ENCODE assay signal across 11 cellular contexts in the genomic region with DNA sequence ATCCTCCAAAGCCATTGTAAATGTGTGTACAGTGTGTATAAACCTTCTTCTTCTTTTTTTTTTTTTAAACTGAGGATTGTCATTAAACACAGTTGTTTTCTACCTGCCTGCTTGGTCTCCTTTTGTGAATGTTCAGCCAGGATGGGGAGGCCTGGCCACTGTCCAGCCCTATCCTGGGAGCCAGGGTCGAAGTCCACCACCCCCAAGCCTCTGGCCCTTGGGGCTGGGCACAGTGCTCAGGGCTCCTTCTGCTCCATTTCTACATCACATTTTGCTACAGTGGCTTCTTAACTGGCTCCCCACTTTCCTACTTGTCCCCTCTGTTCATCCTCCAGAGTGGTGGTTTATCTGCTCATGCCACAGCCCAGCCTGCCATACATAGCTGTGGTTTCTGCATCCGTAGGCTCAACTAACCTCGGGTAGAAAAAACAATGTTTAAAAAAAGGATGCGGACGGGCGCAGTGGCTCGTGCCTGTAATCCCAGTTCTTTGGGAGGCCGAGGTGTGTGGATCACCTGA. TPM values are rescaled to one million over a fixed set of nuclear protein-coding genes. Genes with fewer than 3 reads are reported as not detected.
DNase-seq lines count a peak whose midpoint lies in the region; ATAC-seq and TF ChIP-seq lines count a peak whose summit lies in the region.
"Had no signal": no experiment of that assay in that cellular context is flagged by ENCODE, and none has a peak within 500 bp of the region (broad histone marks: within the 10 kb centered on the region; RNA-seq: fewer than 3 reads in every experiment).

No MANE protein-coding gene starts in this region.

- no peak overlapping the region for H3K4me3 ChIP-seq in AG09309 (ENCODE audit: control insufficient read depth, low read depth, low read length)

- ATAC-seq in GM18870 (IDR thresholded peaks at IDR 0.05; ENCODE audit: unreplicated experiment) (no peak), GM21723 (IDR thresholded peaks at IDR 0.05; ENCODE audit: unreplicated experiment) (no peak)
- ATAC-seq: HCT116 had no signal

- H3K27me3 Mint-ChIP-seq in HFFc6 (ENCODE audit: insufficient read depth) = no peaks in the 10 kb centered on the region; the same call in 1 of the 2 replicates
- H3K27me3 Mint-ChIP-seq in activated naive CD8-positive, alpha-beta T cell treated with anti-CD3 and anti-CD28 coated beads for 36 hours = no peaks in the 10 kb centered on the region
- H3K27me3 Mint-ChIP-seq: activated B cell treated with CpG ODN at 0.5 μM for 24 hours had no signal

- peak overlapping the region; percentile 84 for H3K27ac Mint-ChIP-seq in HFFc6
- H3K27ac Mint-ChIP-seq in activated naive CD8-positive, alpha-beta T cell treated with anti-CD3 and anti-CD28 coated beads for 36 hours = peak overlapping the region; percentile 0
- H3K27ac Mint-ChIP-seq: activated B cell treated with CpG ODN at 0.5 μM for 24 hours had no signal

- H3K4me1 Mint-ChIP-seq in HFFc6 (ENCODE audit: low read depth) = peaks cover 48% of the 10 kb centered on the region
- peaks cover 16% of the 10 kb centered on the region for H3K4me1 Mint-ChIP-seq in activated naive CD8-positive, alpha-beta T cell treated with anti-CD3 and anti-CD28 coated beads for 36 hours

- no peaks in the 10 kb centered on the region for H3K9me3 Mint-ChIP-seq in HFFc6
- H3K9me3 Mint-ChIP-seq in activated naive CD8-positive, alpha-beta T cell treated with anti-CD3 and anti-CD28 coated beads for 36 hours = no peaks in the 10 kb centered on the region
- H3K9me3 Mint-ChIP-seq: activated B cell treated with CpG ODN at 0.5 μM for 24 hours had no signal

- TF ChIP-seq CTCF in AG09309 (IDR thresholded peaks at IDR 0.05; ENCODE audit: control insufficient read depth, insufficient read depth, low read depth, low read length, missing control alignments) (no peak), HFFc6 (IDR thresholded peaks at IDR 0.05) (no peak)

- H3K4me3 Mint-ChIP-seq in HFFc6 = peak overlapping the region; percentile 57
- H3K4me3 Mint-ChIP-seq in activated naive CD8-positive, alpha-beta T cell treated with anti-CD3 and anti-CD28 coated beads for 36 hours = no peak overlapping the region
- H3K4me3 Mint-ChIP-seq: activated B cell treated with CpG ODN at 0.5 μM for 24 hours had no signal

- DNase-seq in AG09309 (ENCODE audit: low read depth) = peak; percentile 51
- DNase-seq in HFFc6 = peak; percentile 40
- DNase-seq in activated naive CD8-positive, alpha-beta T cell treated with anti-CD3 and anti-CD28 coated beads for 36 hours = no peak
- DNase-seq in myocyte (ENCODE audit: low read depth) = peak; percentile 93
- no peak for DNase-seq in anterior cingulate cortex (lab: John Stamatoyannopoulos, UW)
- DNase-seq in DMS 273 treated with DMSO at 0.1 percent for 48 hours (lab: John Stamatoyannopoulos, UW) = no peak
- DNase-seq: activated B cell treated with CpG ODN at 0.5 μM for 24 hours, NCI-H345 had no signal

- H3K36me3 Mint-ChIP-seq in HFFc6 (ENCODE audit: low read depth) = no peaks in the 10 kb centered on the region
- H3K36me3 Mint-ChIP-seq in activated naive CD8-positive, alpha-beta T cell treated with anti-CD3 and anti-CD28 coated beads for 36 hours = peaks cover 6% of the 10 kb centered on the region

RNA-seq across cellular contexts. Expression of gene SMARCB1, which starts 2.5 kb away (rescaled TPM):
- total RNA-seq in HFFc6 (2021; fragmentation: NEBNext Ultra II Directional; extraction: Animal tissue kit (Norgen Biotek cat#: 25700)) = 100 to 1,000 TPM in 1 of 6 experiments, 10 to 100 TPM in 5; 91.5 to 101 (median 97.3) TPM
- total RNA-seq in activated naive CD8-positive, alpha-beta T cell treated with anti-CD3 and anti-CD28 coated beads for 36 hours = 10 to 100 TPM; 94.3 to 94.5 TPM
- 58.8 and 62.9 TPM in 2 replicates for total RNA-seq in myocyte
- 122 TPM for polyA plus RNA-seq in myocyte (2012)

RNA-seq across cellular contexts. Expression of gene MMP11, which starts 11.6 kb away (rescaled TPM):
- total RNA-seq in HFFc6 (2021; fragmentation: NEBNext Ultra II Directional; extraction: Animal tissue kit (Norgen Biotek cat#: 25700)) = 1 to 10 TPM; 1.7 to 3.6 (median 2.7) TPM
- under 1 TPM; 0.44 to 0.64 TPM for total RNA-seq in activated naive CD8-positive, alpha-beta T cell treated with anti-CD3 and anti-CD28 coated beads for 36 hours
- total RNA-seq in myocyte = 51.5 and 67.7 TPM in 2 replicates
- polyA plus RNA-seq in myocyte (2012) = 303 TPM

RNA-seq across cellular contexts. Expression of gene CHCHD10, which starts 16.5 kb away (rescaled TPM):
- 100 to 1,000 TPM in 4 of 6 experiments, 10 to 100 TPM in 2; 89.3 to 117 (median 106) TPM for total RNA-seq in HFFc6 (2021; fragmentation: NEBNext Ultra II Directional; extraction: Animal tissue kit (Norgen Biotek cat#: 25700))
- 100 to 1,000 TPM; 224 to 241 TPM for total RNA-seq in activated naive CD8-positive, alpha-beta T cell treated with anti-CD3 and anti-CD28 coated beads for 36 hours
- total RNA-seq in myocyte = 2.7 and 19.8 TPM in 2 replicates
- 140 TPM for polyA plus RNA-seq in myocyte (2012)

RNA-seq across cellular contexts. Expression of gene C22orf15, which starts 21.5 kb away (rescaled TPM):
- 1 to 10 TPM in 3 of 6 experiments, under 1 TPM in 3; 0.48 to 4.0 (median 1.1) TPM for total RNA-seq in HFFc6 (2021; fragmentation: NEBNext Ultra II Directional; extraction: Animal tissue kit (Norgen Biotek cat#: 25700))
- under 1 TPM; 0.33 to 0.74 TPM for total RNA-seq in activated naive CD8-positive, alpha-beta T cell treated with anti-CD3 and anti-CD28 coated beads for 36 hours
- 1.2 TPM in 1 of 2 replicates, not detected in the other for total RNA-seq in myocyte
- polyA plus RNA-seq in myocyte (2012) = 0.34 TPM

RNA-seq across cellular contexts. Expression of gene VPREB3, which starts 30.0 kb away (rescaled TPM):
- total RNA-seq in HFFc6 (2021; fragmentation: NEBNext Ultra II Directional; extraction: Animal tissue kit (Norgen Biotek cat#: 25700)) = under 1 TPM in 2 of 6 experiments, not detected in 4; 0.33 to 0.57 TPM
- total RNA-seq in activated naive CD8-positive, alpha-beta T cell treated with anti-CD3 and anti-CD28 coated beads for 36 hours = under 1 TPM in 1 of 2 experiments, not detected in 1; 0.48 TPM
- total RNA-seq in myocyte = 0.51 TPM in 1 of 2 replicates, not detected in the other
- polyA plus RNA-seq in myocyte (2012) = 0.25 TPM

Comparison
In these comparisons a context has a peak if more than half of its experiments do, and no peak if none do; other contexts are left out.
1. DNase-seq: peak in AG09309 (single experiment), HFFc6 (single experiment) and myocyte (single experiment); none in activated naive CD8-positive, alpha-beta T cell treated with anti-CD3 and anti-CD28 coated beads for 36 hours (single experiment), anterior cingulate cortex (0 of 58) and DMS 273 treated with DMSO at 0.1 percent for 48 hours (single experiment).
2. RNA of gene MMP11, which starts 11.6 kb away (total RNA-seq): 51.5 to 67.7 TPM in myocyte; 1.7 to 3.6 TPM in HFFc6 and 0.44 to 0.64 TPM in activated naive CD8-positive, alpha-beta T cell treated with anti-CD3 and anti-CD28 coated beads for 36 hours; every median in the first group is over 10 times any median in the second.